20 cellular contexts compared by ENCODE assay signal in the genomic region with DNA sequence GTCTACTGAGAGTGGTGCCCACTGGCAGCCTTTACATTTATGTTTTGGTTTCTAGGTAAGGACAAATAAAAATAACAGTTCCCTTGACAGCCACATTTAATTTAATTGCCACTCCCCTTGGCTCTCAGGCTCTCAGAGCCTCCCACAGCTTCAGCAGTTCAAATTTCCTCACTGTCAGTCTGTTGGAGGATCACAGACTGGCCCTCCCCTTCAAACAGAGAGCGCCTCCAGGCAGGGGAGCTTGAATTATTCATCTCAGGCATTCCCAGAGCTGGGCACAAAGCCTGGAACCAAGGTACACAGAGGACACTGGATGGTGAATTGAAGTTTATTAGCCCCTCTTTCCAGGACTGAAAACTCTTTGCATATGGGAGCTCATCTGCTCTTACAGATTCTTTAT.
DNase-seq lines count a peak whose midpoint lies in the region; FAIRE-seq and TF ChIP-seq lines count a peak whose summit lies in the region.
"Had no signal": no experiment of that assay in that cellular context is flagged by ENCODE, and none has a peak within 500 bp of the region (broad histone marks: within the 10 kb centered on the region; RNA-seq: fewer than 3 reads in every experiment).

No MANE protein-coding gene starts in this region.

- H2AK5ac ChIP-seq in H9 (ENCODE audit: insufficient read length, low read length), result no peak overlapping the region

- H3K4me1 ChIP-seq in H9 (ENCODE audit: insufficient read depth, low read length) (peaks cover 14% of the 10 kb centered on the region; the same call in 1 of the 2 replicates), NT2/D1 (ENCODE audit: insufficient read depth, insufficient read length) (peaks cover 2% of the 10 kb centered on the region), osteoblast (ENCODE audit: insufficient read depth, low read length) (peaks cover 23% of the 10 kb centered on the region)

- H2AFZ ChIP-seq in H9 (ENCODE audit: low read length), result no peak overlapping the region
- H2AFZ ChIP-seq in osteoblast (ENCODE audit: low read length), result no peak overlapping the region

- H3K36me3 ChIP-seq in NT2/D1 (ENCODE audit: insufficient read depth, insufficient read length, low read length), result no peaks in the 10 kb centered on the region
- H3K36me3 ChIP-seq in osteoblast (ENCODE audit: insufficient read depth, low read length), result no peaks in the 10 kb centered on the region
- H3K36me3 ChIP-seq: WERI-Rb-1 had no signal

- no peaks in the 10 kb centered on the region for H3K79me1 ChIP-seq in H9 (ENCODE audit: insufficient read depth, low read depth, low read length, poor library complexity, severe bottlenecking)

- H4K5ac ChIP-seq in H9 (ENCODE audit: insufficient read length, low read depth, low read length), result no peak overlapping the region

- no peak overlapping the region for H3K4ac ChIP-seq in H9 (ENCODE audit: low read depth, low read length)

- no peak overlapping the region for H3K9ac ChIP-seq in H9 (ENCODE audit: extremely low read depth, insufficient read length, low read length)
- peak overlapping the region; percentile 17 for H3K9ac ChIP-seq in NT2/D1 (ENCODE audit: insufficient read length, low read depth)

- no peak overlapping the region for H2BK5ac ChIP-seq in H9 (ENCODE audit: insufficient read length, low read length)

- H3K27ac Mint-ChIP-seq in H9, result peak overlapping the region in 1 of 3 experiments; percentile 97; a peak in 3 of 7 replicates
- H3K27ac Mint-ChIP-seq: activated naive CD8-positive, alpha-beta T cell treated with anti-CD3 and anti-CD28 coated beads for 36 hours; B cell had no signal

- no peak overlapping the region for H3K56ac ChIP-seq in H9 (ENCODE audit: insufficient read length, low read depth, low read length)

- no peak overlapping the region for H3K4me2 ChIP-seq in H9 (ENCODE audit: insufficient read depth, insufficient read length, low read length)
- no peak overlapping the region for H3K4me2 ChIP-seq in osteoblast (ENCODE audit: insufficient read depth, low read length)

- no peak overlapping the region for H3K14ac ChIP-seq in H9 (ENCODE audit: insufficient read depth, low read length)

- H2BK15ac ChIP-seq in H9 (ENCODE audit: low read depth, low read length), result no peak overlapping the region

- H2BK20ac ChIP-seq in H9 (ENCODE audit: low read depth, low read length, poor library complexity, severe bottlenecking), result no peak overlapping the region

- H3K4me3 ChIP-seq in NT2/D1 (ENCODE audit: insufficient read length, low read depth) (no peak overlapping the region), osteoblast (ENCODE audit: insufficient read depth, low read length) (no peak overlapping the region)
- H3K4me3 ChIP-seq: K562, SK-N-MC, skin epidermis had no signal

- H3K18ac ChIP-seq in H9 (ENCODE audit: insufficient read length, low read depth, low read length), result no peak overlapping the region

- H3K27ac ChIP-seq in H9 (ENCODE audit: insufficient read length, low read depth, low read length) (no peak overlapping the region), osteoblast (ENCODE audit: low read depth, low read length) (no peak overlapping the region)
- H3K27ac ChIP-seq: SK-N-MC, skin epidermis, WERI-Rb-1 had no signal

- H3K79me2 ChIP-seq in H9 (ENCODE audit: insufficient read depth, low read length), result no peaks in the 10 kb centered on the region
- H3K79me2 ChIP-seq in osteoblast (ENCODE audit: insufficient read depth, low read length), result no peaks in the 10 kb centered on the region

- no peak overlapping the region for H2BK12ac ChIP-seq in H9 (ENCODE audit: insufficient read length, low read depth, low read length)

- H3K9me3 Mint-ChIP-seq in H9, result no peaks in the 10 kb centered on the region
- H3K9me3 Mint-ChIP-seq: activated naive CD8-positive, alpha-beta T cell treated with anti-CD3 and anti-CD28 coated beads for 36 hours had no signal

- no peaks in the 10 kb centered on the region for H3K27me3 Mint-ChIP-seq in H9 (ENCODE audit: low read depth)
- H3K27me3 Mint-ChIP-seq: activated naive CD8-positive, alpha-beta T cell treated with anti-CD3 and anti-CD28 coated beads for 36 hours; B cell had no signal

- intact Hi-C loops in head of caudate nucleus (cut with DNase I), result no loop called here

- no peaks in the 10 kb centered on the region for H3K23me2 ChIP-seq in H9 (ENCODE audit: insufficient read length, low read depth, low read length, poor library complexity, severe bottlenecking)

- H3K9me3 ChIP-seq in H9 (ENCODE audit: control insufficient read depth, low read depth, low read length), result no peaks in the 10 kb centered on the region
- H3K9me3 ChIP-seq in NT2/D1 (ENCODE audit: insufficient read depth, low read length), result no peaks in the 10 kb centered on the region
- no peaks in the 10 kb centered on the region for H3K9me3 ChIP-seq in osteoblast (ENCODE audit: low read depth, low read length)

- peak; percentile 0 for DNase-seq in COLO668 (lab: John Stamatoyannopoulos, UW; ENCODE audit: unreplicated experiment)
- DNase-seq in H9, result peak; percentile 61
- peak; percentile 68 for DNase-seq in NT2/D1 (ENCODE audit: low read depth, low spot score)
- peak in 26 of 42 donors; percentile 5 to 70 (median 38) for DNase-seq in head of caudate nucleus
- DNase-seq in osteoblast (ENCODE audit: insufficient read length, low spot score, missing footprints), result no peak
- DNase-seq in NCI-H1930 (lab: John Stamatoyannopoulos, UW), result no peak
- DNase-seq in frontal cortex (ENCODE audit: low spot score in 2 of 2), result no peak
- no peak for DNase-seq in activated gamma-delta T cell (lab: John Stamatoyannopoulos, UW)
- DNase-seq: activated CD8-positive, alpha-beta memory T cell treated with anti-CD3 and anti-CD28 coated beads, Interleukin-2, amount 50 U/mL, for 48 hours; activated naive CD8-positive, alpha-beta T cell treated with anti-CD3 and anti-CD28 coated beads for 36 hours; cortex of kidney; islet precursor cell; naive B cell; WERI-Rb-1 had no signal

- H3K36me3 Mint-ChIP-seq in H9 (ENCODE audit: insufficient read depth in 1 of 3, low read depth in 3 of 3), result no peaks in the 10 kb centered on the region; a peak in 1 of 7 replicates
- H3K36me3 Mint-ChIP-seq: activated naive CD8-positive, alpha-beta T cell treated with anti-CD3 and anti-CD28 coated beads for 36 hours; naive B cell had no signal

- no peak overlapping the region for H2BK120ac ChIP-seq in H9 (ENCODE audit: low read depth, low read length, poor library complexity, severe bottlenecking)

- H3K27me3 ChIP-seq in H9 (ENCODE audit: insufficient read depth, low read length) (no peaks in the 10 kb centered on the region), NT2/D1 (ENCODE audit: insufficient read depth, insufficient read length) (no peaks in the 10 kb centered on the region), osteoblast (ENCODE audit: insufficient read depth, low read length) (no peaks in the 10 kb centered on the region)

- H3K4me3 Mint-ChIP-seq in H9, result peak overlapping the region in 1 of 2 experiments; percentile 31; a peak in 2 of 5 replicates
- H3K4me3 Mint-ChIP-seq: activated naive CD8-positive, alpha-beta T cell treated with anti-CD3 and anti-CD28 coated beads for 36 hours; B cell had no signal

- no peak overlapping the region for H4K91ac ChIP-seq in H9 (ENCODE audit: insufficient read length, low read depth, low read length)

- no peak overlapping the region for H3K23ac ChIP-seq in H9 (ENCODE audit: insufficient read length, low read depth, low read length)

- WGBS in H9 (ENCODE audit: extremely low coverage, insufficient read length, low lambda C conversion rate), result no CpG with 5 or more reads among the region's 1 CpG

- TF ChIP-seq CTCF in H9 (conservative IDR thresholded peaks at IDR 0.05) (no peak), osteoblast (IDR thresholded peaks at IDR 0.05; ENCODE audit: extremely low read depth, low read depth, low read length) (no peak)

- FAIRE-seq in frontal cortex (lab: Jason Lieb, UNC), result no peak
- FAIRE-seq: G401.6, GM18507, K562 had no signal

- H4K20me1 ChIP-seq in H9 (ENCODE audit: control insufficient read depth, insufficient read depth, insufficient read length), result no peaks in the 10 kb centered on the region
- peaks cover 24% of the 10 kb centered on the region for H4K20me1 ChIP-seq in osteoblast (ENCODE audit: insufficient read depth, low read length)

- no peak overlapping the region for H4K8ac ChIP-seq in H9 (replicated peaks; ENCODE audit: insufficient read length, low read depth, low read length)

- H3T11ph ChIP-seq in H9 (ENCODE audit: low read length), result no peak overlapping the region

- peaks cover 32 to 38% of the 10 kb centered on the region in 2 experiments for H3K4me1 Mint-ChIP-seq in H9
- H3K4me1 Mint-ChIP-seq: activated naive CD8-positive, alpha-beta T cell treated with anti-CD3 and anti-CD28 coated beads for 36 hours; B cell; naive B cell had no signal

Comparison
In these comparisons a context has a peak if more than half of its experiments do, and no peak if none do; other contexts are left out.
1. DNase-seq: peak in COLO668 (single experiment), H9 (single experiment), NT2/D1 (single experiment) and head of caudate nucleus (26 of 42); none in osteoblast (single experiment), NCI-H1930 (0 of 2), frontal cortex (0 of 2) and activated gamma-delta T cell (single experiment).